In genomic region chr15:74384566-74385441, GRCh38 we compare ENCODE assay signal across 8 cellular contexts. TPM values are rescaled to one million over a fixed set of nuclear protein-coding genes. Genes with fewer than 3 reads are reported as not detected.
A peak's percentile ranks its signal among the peaks of the same experiment; 100 is the strongest.
DNase-seq lines count a peak whose midpoint lies in the region; ATAC-seq and TF ChIP-seq lines count a peak whose summit lies in the region.

No MANE protein-coding gene starts in this region.

- no peaks in the 10 kb centered on the region for H3K9me3 Mint-ChIP-seq in activated T-cell treated with anti-CD3 and anti-CD28 coated beads, Interleukin-2, amount 50 U/mL, for 24 hours

- ATAC-seq in GM18520 (IDR thresholded peaks at IDR 0.05; ENCODE audit: unreplicated experiment) (peak; percentile 63), GM21786 (IDR thresholded peaks at IDR 0.05; ENCODE audit: unreplicated experiment) (peak; percentile 64), mucosa of descending colon (peak; percentile 68)

- H3K9me2 ChIP-seq in Karpas-422 (replicated peaks; ENCODE audit: insufficient read depth, low read length): no peaks in the 10 kb centered on the region

- H3K9ac ChIP-seq in Karpas-422 (ENCODE audit: low read length): peak overlapping the region; percentile 67

- no peak overlapping the region for H2AFZ ChIP-seq in Karpas-422 (ENCODE audit: low read length)

- H4K20me1 ChIP-seq in Karpas-422 (ENCODE audit: insufficient read depth, low read depth, low read length): no peaks in the 10 kb centered on the region

- H3K27me3 ChIP-seq in Karpas-422 (ENCODE audit: low read length): no peaks in the 10 kb centered on the region

- peaks cover 78% of the 10 kb centered on the region for H3K4me1 Mint-ChIP-seq in activated T-cell treated with anti-CD3 and anti-CD28 coated beads, Interleukin-2, amount 50 U/mL, for 24 hours (ENCODE audit: low read depth)

- peak overlapping the region; percentile 96 for H3K27ac Mint-ChIP-seq in activated T-cell treated with anti-CD3 and anti-CD28 coated beads, Interleukin-2, amount 50 U/mL, for 24 hours

- peak overlapping the region; percentile 63 for H3K4me3 Mint-ChIP-seq in activated T-cell treated with anti-CD3 and anti-CD28 coated beads, Interleukin-2, amount 50 U/mL, for 24 hours

- H3K27ac ChIP-seq in Karpas-422 (ENCODE audit: low read length): peak overlapping the region; percentile 66

- no peak for TF ChIP-seq CTCF in mucosa of descending colon (IDR thresholded peaks at IDR 0.05)

- DNase-seq in Karpas-422: peak; percentile 97
- peak; percentile 76 for DNase-seq in activated T-cell treated with anti-CD3 and anti-CD28 coated beads, Interleukin-2, amount 50 U/mL, for 24 hours
- peak; percentile 26 to 81 (median 38) for DNase-seq in mucosa of descending colon
- DNase-seq in NCI-H2227 (lab: John Stamatoyannopoulos, UW; ENCODE audit: unreplicated experiment): no peak
- no peak for DNase-seq in NCI-H1417 (lab: John Stamatoyannopoulos, UW)
- DNase-seq in NCI-H345 (lab: John Stamatoyannopoulos, UW): no peak

- H3K79me2 ChIP-seq in Karpas-422 (ENCODE audit: low read length): no peaks in the 10 kb centered on the region

- H3K4me1 ChIP-seq in Karpas-422 (ENCODE audit: low read length) (peaks cover 52% of the 10 kb centered on the region), mucosa of descending colon (ENCODE audit: low read depth) (peaks cover 3% of the 10 kb centered on the region)

- no peaks in the 10 kb centered on the region for H3K36me3 ChIP-seq in Karpas-422 (ENCODE audit: insufficient read depth, low read length)
- H3K36me3 ChIP-seq in mucosa of descending colon (ENCODE audit: low read depth): no peaks in the 10 kb centered on the region

- H3K4me2 ChIP-seq in Karpas-422 (ENCODE audit: low read depth, low read length, poor library complexity, severe bottlenecking): peak overlapping the region; percentile 44

- H3K36me3 Mint-ChIP-seq in activated T-cell treated with anti-CD3 and anti-CD28 coated beads, Interleukin-2, amount 50 U/mL, for 24 hours (ENCODE audit: low read depth): no peaks in the 10 kb centered on the region

- H3K4me3 ChIP-seq in Karpas-422 (ENCODE audit: low read length) (peak overlapping the region; percentile 46; the same call in 1 of the 2 replicates), mucosa of descending colon (no peak overlapping the region)

- intact Hi-C loops in mucosa of descending colon (cut with DNase I, micrococcal nuclease): loop anchor here (5.0 to 10.0 kb wide), 2 partner anchors 52 to 240 kb away; no protein-coding TSS in a partner anchor

- no peaks in the 10 kb centered on the region for H3K27me3 Mint-ChIP-seq in activated T-cell treated with anti-CD3 and anti-CD28 coated beads, Interleukin-2, amount 50 U/mL, for 24 hours

- no peaks in the 10 kb centered on the region for H3K9me3 ChIP-seq in Karpas-422 (ENCODE audit: low read length)
- H3K9me3 ChIP-seq in mucosa of descending colon: no peaks in the 10 kb centered on the region

RNA-seq across cellular contexts. Expression of gene CYP11A1, which starts 17.4 kb away (rescaled TPM):
- total RNA-seq in Karpas-422 (2014; rRNA removed; shearing (Covaris generic); ENCODE audit: low replicate concordance): not detected in 2 replicates
- under 1 TPM; 0.52 to 0.82 (median 0.60) TPM for total RNA-seq in mucosa of descending colon

RNA-seq across cellular contexts. Expression of gene SEMA7A, which starts 49.0 kb away (rescaled TPM):
- total RNA-seq in Karpas-422 (2014; rRNA removed; shearing (Covaris generic); ENCODE audit: low replicate concordance): 41.6 and 49.1 TPM in 2 replicates
- 1 to 10 TPM; 1.6 to 3.7 (median 3.0) TPM for total RNA-seq in mucosa of descending colon

Comparison
In these comparisons a context has a peak if more than half of its experiments do, and no peak if none do; other contexts are left out.
1. DNase-seq: peak in Karpas-422 (single experiment), activated T-cell treated with anti-CD3 and anti-CD28 coated beads, Interleukin-2, amount 50 U/mL, for 24 hours (single experiment) and mucosa of descending colon (3 of 3); none in NCI-H2227 (single experiment), NCI-H1417 (0 of 3) and NCI-H345 (single experiment).
2. Peak in every context shown above with its lines, with median percentiles within 50 percentile points of each other: ATAC-seq.